In genomic region chr1:52142220-52143153, GRCh38 we compare ENCODE assay signal across 1 cellular context.
TF ChIP-seq lines count a peak whose summit lies in the region.

No MANE protein-coding gene starts in this region.

TF ChIP-seq in HepG2, 621 proteins besides CTCF, POLR2A, EP300 and RAD21 (continued from another document and continues in another):
- TF ChIP-seq TBX3 (IDR thresholded peaks at IDR 0.05; ENCODE audit: borderline replicate concordance), result no peak
- no peak for TF ChIP-seq SIN3B (IDR thresholded peaks at IDR 0.05; ENCODE audit: low read length)
- no peak for TF ChIP-seq CCDC6 (CRISPR knock-in tag; IDR thresholded peaks at IDR 0.05)
- no peak for TF ChIP-seq ZNF7 (CRISPR knock-in tag; IDR thresholded peaks at IDR 0.05)
- TF ChIP-seq SMC3 (IDR thresholded peaks at IDR 0.05; ENCODE audit: low read length), result no peak
- no peak for TF ChIP-seq TRAFD1 (CRISPR knock-in tag; IDR thresholded peaks at IDR 0.05; ENCODE audit: borderline replicate concordance)
- TF ChIP-seq ZNF547 (CRISPR knock-in tag; IDR thresholded peaks at IDR 0.05), result peak; percentile 65; the same call in 1 of the 2 replicates
- TF ChIP-seq ZNF10 (CRISPR knock-in tag; IDR thresholded peaks at IDR 0.05; ENCODE audit: borderline replicate concordance, low read depth), result no peak
- TF ChIP-seq ZNF282 (IDR thresholded peaks at IDR 0.05; ENCODE audit: partially characterized antibody), result no peak
- no peak for TF ChIP-seq IKZF1 (IDR thresholded peaks at IDR 0.05)
- no peak; the same call in 1 of the 2 replicates for TF ChIP-seq SRY (CRISPR knock-in tag; IDR thresholded peaks at IDR 0.05)
- TF ChIP-seq, protein P1, sequence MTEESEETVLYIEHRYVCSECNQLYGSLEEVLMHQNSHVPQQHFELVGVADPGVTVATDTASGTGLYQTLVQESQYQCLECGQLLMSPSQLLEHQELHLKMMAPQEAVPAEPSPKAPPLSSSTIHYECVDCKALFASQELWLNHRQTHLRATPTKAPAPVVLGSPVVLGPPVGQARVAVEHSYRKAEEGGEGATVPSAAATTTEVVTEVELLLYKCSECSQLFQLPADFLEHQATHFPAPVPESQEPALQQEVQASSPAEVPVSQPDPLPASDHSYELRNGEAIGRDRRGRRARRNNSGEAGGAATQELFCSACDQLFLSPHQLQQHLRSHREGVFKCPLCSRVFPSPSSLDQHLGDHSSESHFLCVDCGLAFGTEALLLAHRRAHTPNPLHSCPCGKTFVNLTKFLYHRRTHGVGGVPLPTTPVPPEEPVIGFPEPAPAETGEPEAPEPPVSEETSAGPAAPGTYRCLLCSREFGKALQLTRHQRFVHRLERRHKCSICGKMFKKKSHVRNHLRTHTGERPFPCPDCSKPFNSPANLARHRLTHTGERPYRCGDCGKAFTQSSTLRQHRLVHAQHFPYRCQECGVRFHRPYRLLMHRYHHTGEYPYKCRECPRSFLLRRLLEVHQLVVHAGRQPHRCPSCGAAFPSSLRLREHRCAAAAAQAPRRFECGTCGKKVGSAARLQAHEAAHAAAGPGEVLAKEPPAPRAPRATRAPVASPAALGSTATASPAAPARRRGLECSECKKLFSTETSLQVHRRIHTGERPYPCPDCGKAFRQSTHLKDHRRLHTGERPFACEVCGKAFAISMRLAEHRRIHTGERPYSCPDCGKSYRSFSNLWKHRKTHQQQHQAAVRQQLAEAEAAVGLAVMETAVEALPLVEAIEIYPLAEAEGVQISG (CRISPR knock-in tag; IDR thresholded peaks at IDR 0.05), result peak; percentile 40; the same call in 1 of the 2 replicates
- TF ChIP-seq, protein P2, sequence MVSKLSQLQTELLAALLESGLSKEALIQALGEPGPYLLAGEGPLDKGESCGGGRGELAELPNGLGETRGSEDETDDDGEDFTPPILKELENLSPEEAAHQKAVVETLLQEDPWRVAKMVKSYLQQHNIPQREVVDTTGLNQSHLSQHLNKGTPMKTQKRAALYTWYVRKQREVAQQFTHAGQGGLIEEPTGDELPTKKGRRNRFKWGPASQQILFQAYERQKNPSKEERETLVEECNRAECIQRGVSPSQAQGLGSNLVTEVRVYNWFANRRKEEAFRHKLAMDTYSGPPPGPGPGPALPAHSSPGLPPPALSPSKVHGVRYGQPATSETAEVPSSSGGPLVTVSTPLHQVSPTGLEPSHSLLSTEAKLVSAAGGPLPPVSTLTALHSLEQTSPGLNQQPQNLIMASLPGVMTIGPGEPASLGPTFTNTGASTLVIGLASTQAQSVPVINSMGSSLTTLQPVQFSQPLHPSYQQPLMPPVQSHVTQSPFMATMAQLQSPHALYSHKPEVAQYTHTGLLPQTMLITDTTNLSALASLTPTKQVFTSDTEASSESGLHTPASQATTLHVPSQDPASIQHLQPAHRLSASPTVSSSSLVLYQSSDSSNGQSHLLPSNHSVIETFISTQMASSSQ (IDR thresholded peaks at IDR 0.05; ENCODE audit: low read depth), result no peak
- TF ChIP-seq, protein P2 (CRISPR knock-in tag; IDR thresholded peaks at IDR 0.05; ENCODE audit: borderline replicate concordance), result no peak
- TF ChIP-seq, protein P3, sequence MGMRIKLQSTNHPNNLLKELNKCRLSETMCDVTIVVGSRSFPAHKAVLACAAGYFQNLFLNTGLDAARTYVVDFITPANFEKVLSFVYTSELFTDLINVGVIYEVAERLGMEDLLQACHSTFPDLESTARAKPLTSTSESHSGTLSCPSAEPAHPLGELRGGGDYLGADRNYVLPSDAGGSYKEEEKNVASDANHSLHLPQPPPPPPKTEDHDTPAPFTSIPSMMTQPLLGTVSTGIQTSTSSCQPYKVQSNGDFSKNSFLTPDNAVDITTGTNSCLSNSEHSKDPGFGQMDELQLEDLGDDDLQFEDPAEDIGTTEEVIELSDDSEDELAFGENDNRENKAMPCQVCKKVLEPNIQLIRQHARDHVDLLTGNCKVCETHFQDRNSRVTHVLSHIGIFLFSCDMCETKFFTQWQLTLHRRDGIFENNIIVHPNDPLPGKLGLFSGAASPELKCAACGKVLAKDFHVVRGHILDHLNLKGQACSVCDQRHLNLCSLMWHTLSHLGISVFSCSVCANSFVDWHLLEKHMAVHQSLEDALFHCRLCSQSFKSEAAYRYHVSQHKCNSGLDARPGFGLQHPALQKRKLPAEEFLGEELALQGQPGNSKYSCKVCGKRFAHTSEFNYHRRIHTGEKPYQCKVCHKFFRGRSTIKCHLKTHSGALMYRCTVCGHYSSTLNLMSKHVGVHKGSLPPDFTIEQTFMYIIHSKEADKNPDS (CRISPR knock-in tag; IDR thresholded peaks at IDR 0.05), result no peak; the same call in 1 of the 2 replicates
- no peak for TF ChIP-seq PRDM10 (CRISPR knock-in tag; IDR thresholded peaks at IDR 0.05; ENCODE audit: low read depth)
- peak; percentile 38; the same call in 1 of the 2 replicates for TF ChIP-seq SPEN (CRISPR knock-in tag; IDR thresholded peaks at IDR 0.05; ENCODE audit: low read depth)
- TF ChIP-seq HNF4G (IDR thresholded peaks at IDR 0.05; ENCODE audit: borderline replicate concordance, low read depth, low read length), result no peak
- no peak for TF ChIP-seq HNF4G (CRISPR knock-in tag; IDR thresholded peaks at IDR 0.05; ENCODE audit: borderline replicate concordance, low read depth)
- no peak for TF ChIP-seq PCBP1 (IDR thresholded peaks at IDR 0.05; ENCODE audit: borderline replicate concordance, low read depth, low read length)
- TF ChIP-seq CEBPZ (IDR thresholded peaks at IDR 0.05; ENCODE audit: low read length), result no peak
- TF ChIP-seq ZNF335 (CRISPR knock-in tag; IDR thresholded peaks at IDR 0.05), result no peak
- TF ChIP-seq FOSL1 (CRISPR knock-in tag; IDR thresholded peaks at IDR 0.05; ENCODE audit: borderline replicate concordance), result no peak
- TF ChIP-seq THAP7 (CRISPR knock-in tag; IDR thresholded peaks at IDR 0.05), result no peak
- no peak for TF ChIP-seq ZNF572 (CRISPR knock-in tag; IDR thresholded peaks at IDR 0.05)
- TF ChIP-seq SMAD1 (CRISPR knock-in tag; IDR thresholded peaks at IDR 0.05; ENCODE audit: borderline replicate concordance, low read depth), result no peak
- TF ChIP-seq MLXIP (CRISPR knock-in tag; IDR thresholded peaks at IDR 0.05; ENCODE audit: borderline replicate concordance), result no peak
- TF ChIP-seq ZNF367 (CRISPR knock-in tag; IDR thresholded peaks at IDR 0.05; ENCODE audit: borderline replicate concordance), result no peak
- no peak for TF ChIP-seq TFDP2 (CRISPR knock-in tag; IDR thresholded peaks at IDR 0.05)
- no peak for TF ChIP-seq ZFP41 (CRISPR knock-in tag; IDR thresholded peaks at IDR 0.05; ENCODE audit: borderline replicate concordance)
